2 cellular contexts compared by ENCODE assay signal in genomic region chr20:41309817-41310216, GRCh38.
TF ChIP-seq lines count a peak whose summit lies in the region.

No MANE protein-coding gene starts in this region.

TF ChIP-seq in liver, 16 proteins besides CTCF, POLR2A, EP300 and RAD21:
- TF ChIP-seq RXRA (IDR thresholded peaks at IDR 0.05) (no peak), NR2F2 (IDR thresholded peaks at IDR 0.05) (no peak)

TF ChIP-seq in HepG2, 621 proteins besides CTCF, POLR2A, EP300 and RAD21:
- TF ChIP-seq MXD1 (CRISPR knock-in tag; IDR thresholded peaks at IDR 0.05) (no peak), KAT8 (CRISPR knock-in tag; IDR thresholded peaks at IDR 0.05) (no peak), ZSCAN30 (CRISPR knock-in tag; IDR thresholded peaks at IDR 0.05) (no peak), ZNF441 (CRISPR knock-in tag; IDR thresholded peaks at IDR 0.05; ENCODE audit: borderline replicate concordance) (no peak), ZNF550 (CRISPR knock-in tag; IDR thresholded peaks at IDR 0.05; ENCODE audit: borderline replicate concordance) (no peak), ZNF3 (CRISPR knock-in tag; IDR thresholded peaks at IDR 0.05) (no peak)
